Comparison of ENCODE assay signal across 1 cellular context in the genomic region with DNA sequence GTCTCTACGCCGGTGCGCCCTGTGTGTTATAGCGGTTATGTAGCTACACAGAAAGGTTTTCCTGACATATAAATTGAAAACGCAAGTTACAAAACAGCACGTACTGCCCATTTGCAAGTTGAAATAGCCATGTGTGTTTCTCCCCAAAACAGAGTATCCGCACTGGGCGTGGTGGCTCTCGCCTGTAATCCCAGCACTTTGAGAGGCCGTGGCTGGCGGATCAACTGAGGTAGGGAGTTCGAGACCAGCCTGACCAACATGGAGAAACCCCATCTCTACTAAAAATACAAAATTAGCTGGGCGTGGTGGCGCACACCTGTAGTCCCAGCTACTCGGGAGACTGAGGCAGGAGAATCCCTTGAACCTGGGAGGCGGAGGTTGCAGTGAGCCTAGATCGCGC.
TF ChIP-seq lines count a peak whose summit lies in the region.
"Not testable (repeated sequence)": the region's sequence is repeated elsewhere in the genome, so short reads cannot be mapped to it uniquely, and the experiment has no call there.

No MANE protein-coding gene starts in this region.

TF ChIP-seq in K562, 482 proteins besides CTCF, POLR2A, EP300 and RAD21:
- TF ChIP-seq, protein P1, sequence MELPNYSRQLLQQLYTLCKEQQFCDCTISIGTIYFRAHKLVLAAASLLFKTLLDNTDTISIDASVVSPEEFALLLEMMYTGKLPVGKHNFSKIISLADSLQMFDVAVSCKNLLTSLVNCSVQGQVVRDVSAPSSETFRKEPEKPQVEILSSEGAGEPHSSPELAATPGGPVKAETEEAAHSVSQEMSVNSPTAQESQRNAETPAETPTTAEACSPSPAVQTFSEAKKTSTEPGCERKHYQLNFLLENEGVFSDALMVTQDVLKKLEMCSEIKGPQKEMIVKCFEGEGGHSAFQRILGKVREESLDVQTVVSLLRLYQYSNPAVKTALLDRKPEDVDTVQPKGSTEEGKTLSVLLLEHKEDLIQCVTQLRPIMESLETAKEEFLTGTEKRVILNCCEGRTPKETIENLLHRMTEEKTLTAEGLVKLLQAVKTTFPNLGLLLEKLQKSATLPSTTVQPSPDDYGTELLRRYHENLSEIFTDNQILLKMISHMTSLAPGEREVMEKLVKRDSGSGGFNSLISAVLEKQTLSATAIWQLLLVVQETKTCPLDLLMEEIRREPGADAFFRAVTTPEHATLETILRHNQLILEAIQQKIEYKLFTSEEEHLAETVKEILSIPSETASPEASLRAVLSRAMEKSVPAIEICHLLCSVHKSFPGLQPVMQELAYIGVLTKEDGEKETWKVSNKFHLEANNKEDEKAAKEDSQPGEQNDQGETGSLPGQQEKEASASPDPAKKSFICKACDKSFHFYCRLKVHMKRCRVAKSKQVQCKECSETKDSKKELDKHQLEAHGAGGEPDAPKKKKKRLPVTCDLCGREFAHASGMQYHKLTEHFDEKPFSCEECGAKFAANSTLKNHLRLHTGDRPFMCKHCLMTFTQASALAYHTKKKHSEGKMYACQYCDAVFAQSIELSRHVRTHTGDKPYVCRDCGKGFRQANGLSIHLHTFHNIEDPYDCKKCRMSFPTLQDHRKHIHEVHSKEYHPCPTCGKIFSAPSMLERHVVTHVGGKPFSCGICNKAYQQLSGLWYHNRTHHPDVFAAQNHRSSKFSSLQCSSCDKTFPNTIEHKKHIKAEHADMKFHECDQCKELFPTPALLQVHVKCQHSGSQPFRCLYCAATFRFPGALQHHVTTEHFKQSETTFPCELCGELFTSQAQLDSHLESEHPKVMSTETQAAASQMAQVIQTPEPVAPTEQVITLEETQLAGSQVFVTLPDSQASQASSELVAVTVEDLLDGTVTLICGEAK (IDR thresholded peaks at IDR 0.05): peak; percentile 41; the same call in 1 of the 2 replicates
- TF ChIP-seq, protein P1 (CRISPR knock-in tag; IDR thresholded peaks at IDR 0.05): not testable (repeated sequence)
- TF ChIP-seq ARNT (IDR thresholded peaks at IDR 0.05) (peak in 1 of 2 experiments; percentile 37; a peak in 1 of 4 replicates), CREB1 (CRISPR knock-in tag; IDR thresholded peaks at IDR 0.05) (0 out of 2 replicates have a peak, but pooled peaks have one; percentile 4), HDAC1 (IDR thresholded peaks at IDR 0.05) (0 out of 4 replicates have a peak, but pooled peaks of 1 of the 2 experiments have one; percentile 23), TOE1 (IDR thresholded peaks at IDR 0.05; ENCODE audit: borderline replicate concordance) (peak; percentile 14; the same call in 1 of the 2 replicates), CBFB (CRISPR knock-in tag; IDR thresholded peaks at IDR 0.05) (0 out of 2 replicates have a peak, but pooled peaks have one; percentile 40)
- TF ChIP-seq CREB1 (IDR thresholded peaks at IDR 0.05); TOE1 (CRISPR knock-in tag; IDR thresholded peaks at IDR 0.05; ENCODE audit: borderline replicate concordance, low read depth): not testable (repeated sequence)
- TF ChIP-seq, protein P2, sequence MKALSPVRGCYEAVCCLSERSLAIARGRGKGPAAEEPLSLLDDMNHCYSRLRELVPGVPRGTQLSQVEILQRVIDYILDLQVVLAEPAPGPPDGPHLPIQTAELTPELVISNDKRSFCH (CRISPR knock-in tag; IDR thresholded peaks at IDR 0.05): not testable (repeated sequence)
- TF ChIP-seq, protein P2 (tag; IDR thresholded peaks at IDR 0.05): 0 out of 2 replicates have a peak, but pooled peaks have one; percentile 20
- TF ChIP-seq, protein P3, sequence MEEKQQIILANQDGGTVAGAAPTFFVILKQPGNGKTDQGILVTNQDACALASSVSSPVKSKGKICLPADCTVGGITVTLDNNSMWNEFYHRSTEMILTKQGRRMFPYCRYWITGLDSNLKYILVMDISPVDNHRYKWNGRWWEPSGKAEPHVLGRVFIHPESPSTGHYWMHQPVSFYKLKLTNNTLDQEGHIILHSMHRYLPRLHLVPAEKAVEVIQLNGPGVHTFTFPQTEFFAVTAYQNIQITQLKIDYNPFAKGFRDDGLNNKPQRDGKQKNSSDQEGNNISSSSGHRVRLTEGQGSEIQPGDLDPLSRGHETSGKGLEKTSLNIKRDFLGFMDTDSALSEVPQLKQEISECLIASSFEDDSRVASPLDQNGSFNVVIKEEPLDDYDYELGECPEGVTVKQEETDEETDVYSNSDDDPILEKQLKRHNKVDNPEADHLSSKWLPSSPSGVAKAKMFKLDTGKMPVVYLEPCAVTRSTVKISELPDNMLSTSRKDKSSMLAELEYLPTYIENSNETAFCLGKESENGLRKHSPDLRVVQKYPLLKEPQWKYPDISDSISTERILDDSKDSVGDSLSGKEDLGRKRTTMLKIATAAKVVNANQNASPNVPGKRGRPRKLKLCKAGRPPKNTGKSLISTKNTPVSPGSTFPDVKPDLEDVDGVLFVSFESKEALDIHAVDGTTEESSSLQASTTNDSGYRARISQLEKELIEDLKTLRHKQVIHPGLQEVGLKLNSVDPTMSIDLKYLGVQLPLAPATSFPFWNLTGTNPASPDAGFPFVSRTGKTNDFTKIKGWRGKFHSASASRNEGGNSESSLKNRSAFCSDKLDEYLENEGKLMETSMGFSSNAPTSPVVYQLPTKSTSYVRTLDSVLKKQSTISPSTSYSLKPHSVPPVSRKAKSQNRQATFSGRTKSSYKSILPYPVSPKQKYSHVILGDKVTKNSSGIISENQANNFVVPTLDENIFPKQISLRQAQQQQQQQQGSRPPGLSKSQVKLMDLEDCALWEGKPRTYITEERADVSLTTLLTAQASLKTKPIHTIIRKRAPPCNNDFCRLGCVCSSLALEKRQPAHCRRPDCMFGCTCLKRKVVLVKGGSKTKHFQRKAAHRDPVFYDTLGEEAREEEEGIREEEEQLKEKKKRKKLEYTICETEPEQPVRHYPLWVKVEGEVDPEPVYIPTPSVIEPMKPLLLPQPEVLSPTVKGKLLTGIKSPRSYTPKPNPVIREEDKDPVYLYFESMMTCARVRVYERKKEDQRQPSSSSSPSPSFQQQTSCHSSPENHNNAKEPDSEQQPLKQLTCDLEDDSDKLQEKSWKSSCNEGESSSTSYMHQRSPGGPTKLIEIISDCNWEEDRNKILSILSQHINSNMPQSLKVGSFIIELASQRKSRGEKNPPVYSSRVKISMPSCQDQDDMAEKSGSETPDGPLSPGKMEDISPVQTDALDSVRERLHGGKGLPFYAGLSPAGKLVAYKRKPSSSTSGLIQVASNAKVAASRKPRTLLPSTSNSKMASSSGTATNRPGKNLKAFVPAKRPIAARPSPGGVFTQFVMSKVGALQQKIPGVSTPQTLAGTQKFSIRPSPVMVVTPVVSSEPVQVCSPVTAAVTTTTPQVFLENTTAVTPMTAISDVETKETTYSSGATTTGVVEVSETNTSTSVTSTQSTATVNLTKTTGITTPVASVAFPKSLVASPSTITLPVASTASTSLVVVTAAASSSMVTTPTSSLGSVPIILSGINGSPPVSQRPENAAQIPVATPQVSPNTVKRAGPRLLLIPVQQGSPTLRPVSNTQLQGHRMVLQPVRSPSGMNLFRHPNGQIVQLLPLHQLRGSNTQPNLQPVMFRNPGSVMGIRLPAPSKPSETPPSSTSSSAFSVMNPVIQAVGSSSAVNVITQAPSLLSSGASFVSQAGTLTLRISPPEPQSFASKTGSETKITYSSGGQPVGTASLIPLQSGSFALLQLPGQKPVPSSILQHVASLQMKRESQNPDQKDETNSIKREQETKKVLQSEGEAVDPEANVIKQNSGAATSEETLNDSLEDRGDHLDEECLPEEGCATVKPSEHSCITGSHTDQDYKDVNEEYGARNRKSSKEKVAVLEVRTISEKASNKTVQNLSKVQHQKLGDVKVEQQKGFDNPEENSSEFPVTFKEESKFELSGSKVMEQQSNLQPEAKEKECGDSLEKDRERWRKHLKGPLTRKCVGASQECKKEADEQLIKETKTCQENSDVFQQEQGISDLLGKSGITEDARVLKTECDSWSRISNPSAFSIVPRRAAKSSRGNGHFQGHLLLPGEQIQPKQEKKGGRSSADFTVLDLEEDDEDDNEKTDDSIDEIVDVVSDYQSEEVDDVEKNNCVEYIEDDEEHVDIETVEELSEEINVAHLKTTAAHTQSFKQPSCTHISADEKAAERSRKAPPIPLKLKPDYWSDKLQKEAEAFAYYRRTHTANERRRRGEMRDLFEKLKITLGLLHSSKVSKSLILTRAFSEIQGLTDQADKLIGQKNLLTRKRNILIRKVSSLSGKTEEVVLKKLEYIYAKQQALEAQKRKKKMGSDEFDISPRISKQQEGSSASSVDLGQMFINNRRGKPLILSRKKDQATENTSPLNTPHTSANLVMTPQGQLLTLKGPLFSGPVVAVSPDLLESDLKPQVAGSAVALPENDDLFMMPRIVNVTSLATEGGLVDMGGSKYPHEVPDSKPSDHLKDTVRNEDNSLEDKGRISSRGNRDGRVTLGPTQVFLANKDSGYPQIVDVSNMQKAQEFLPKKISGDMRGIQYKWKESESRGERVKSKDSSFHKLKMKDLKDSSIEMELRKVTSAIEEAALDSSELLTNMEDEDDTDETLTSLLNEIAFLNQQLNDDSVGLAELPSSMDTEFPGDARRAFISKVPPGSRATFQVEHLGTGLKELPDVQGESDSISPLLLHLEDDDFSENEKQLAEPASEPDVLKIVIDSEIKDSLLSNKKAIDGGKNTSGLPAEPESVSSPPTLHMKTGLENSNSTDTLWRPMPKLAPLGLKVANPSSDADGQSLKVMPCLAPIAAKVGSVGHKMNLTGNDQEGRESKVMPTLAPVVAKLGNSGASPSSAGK (IDR thresholded peaks at IDR 0.05): peak; percentile 25; the same call in 1 of the 2 replicates
- TF ChIP-seq, protein P4, sequence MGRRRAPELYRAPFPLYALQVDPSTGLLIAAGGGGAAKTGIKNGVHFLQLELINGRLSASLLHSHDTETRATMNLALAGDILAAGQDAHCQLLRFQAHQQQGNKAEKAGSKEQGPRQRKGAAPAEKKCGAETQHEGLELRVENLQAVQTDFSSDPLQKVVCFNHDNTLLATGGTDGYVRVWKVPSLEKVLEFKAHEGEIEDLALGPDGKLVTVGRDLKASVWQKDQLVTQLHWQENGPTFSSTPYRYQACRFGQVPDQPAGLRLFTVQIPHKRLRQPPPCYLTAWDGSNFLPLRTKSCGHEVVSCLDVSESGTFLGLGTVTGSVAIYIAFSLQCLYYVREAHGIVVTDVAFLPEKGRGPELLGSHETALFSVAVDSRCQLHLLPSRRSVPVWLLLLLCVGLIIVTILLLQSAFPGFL (CRISPR knock-in tag; IDR thresholded peaks at IDR 0.05): 0 out of 2 replicates have a peak, but pooled peaks have one; percentile 52
- TF ChIP-seq, protein P5, sequence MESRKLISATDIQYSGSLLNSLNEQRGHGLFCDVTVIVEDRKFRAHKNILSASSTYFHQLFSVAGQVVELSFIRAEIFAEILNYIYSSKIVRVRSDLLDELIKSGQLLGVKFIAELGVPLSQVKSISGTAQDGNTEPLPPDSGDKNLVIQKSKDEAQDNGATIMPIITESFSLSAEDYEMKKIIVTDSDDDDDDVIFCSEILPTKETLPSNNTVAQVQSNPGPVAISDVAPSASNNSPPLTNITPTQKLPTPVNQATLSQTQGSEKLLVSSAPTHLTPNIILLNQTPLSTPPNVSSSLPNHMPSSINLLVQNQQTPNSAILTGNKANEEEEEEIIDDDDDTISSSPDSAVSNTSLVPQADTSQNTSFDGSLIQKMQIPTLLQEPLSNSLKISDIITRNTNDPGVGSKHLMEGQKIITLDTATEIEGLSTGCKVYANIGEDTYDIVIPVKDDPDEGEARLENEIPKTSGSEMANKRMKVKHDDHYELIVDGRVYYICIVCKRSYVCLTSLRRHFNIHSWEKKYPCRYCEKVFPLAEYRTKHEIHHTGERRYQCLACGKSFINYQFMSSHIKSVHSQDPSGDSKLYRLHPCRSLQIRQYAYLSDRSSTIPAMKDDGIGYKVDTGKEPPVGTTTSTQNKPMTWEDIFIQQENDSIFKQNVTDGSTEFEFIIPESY (CRISPR knock-in tag; IDR thresholded peaks at IDR 0.05): peak; percentile 55; the same call in 1 of the 2 replicates
